24 cellular contexts compared by ENCODE assay signal in genomic region chr1:232764458-232765231, GRCh38. TPM values are rescaled to one million over a fixed set of nuclear protein-coding genes. Genes with fewer than 3 reads are reported as not detected.
DNase-seq lines count a peak whose midpoint lies in the region; TF ChIP-seq lines count a peak whose summit lies in the region.
"Had no signal": no experiment of that assay in that cellular context is flagged by ENCODE, and none has a peak within 500 bp of the region (broad histone marks: within the 10 kb centered on the region; RNA-seq: fewer than 3 reads in every experiment).

No MANE protein-coding gene starts in this region.

- no peak overlapping the region for H3K9ac ChIP-seq in endocrine pancreas (ENCODE audit: control insufficient read depth, insufficient read depth, low read length)
- H3K9ac ChIP-seq in MM.1S (ENCODE audit: low read length), result no peak overlapping the region

- no peak overlapping the region for H3K4me3 Mint-ChIP-seq in nephron
- H3K4me3 Mint-ChIP-seq: endodermal cell had no signal

- no peaks in the 10 kb centered on the region for H4K20me1 ChIP-seq in MM.1S (ENCODE audit: insufficient read depth, low read length)
- no peaks in the 10 kb centered on the region for H4K20me1 ChIP-seq in OCI-LY7 (ENCODE audit: insufficient read depth, low read length)

- H3K4me2 ChIP-seq in MM.1S (ENCODE audit: low read depth, low read length), result no peak overlapping the region
- no peak overlapping the region for H3K4me2 ChIP-seq in OCI-LY7 (ENCODE audit: low read length)

- H3F3A ChIP-seq in MM.1S (ENCODE audit: insufficient read depth, low read length), result no peaks in the 10 kb centered on the region

- H3K27ac ChIP-seq in MM.1S (ENCODE audit: low read length) (no peak overlapping the region), OCI-LY7 (ENCODE audit: low read depth, low read length, poor library complexity, severe bottlenecking) (no peak overlapping the region)
- H3K27ac ChIP-seq: SJSA1, spleen, thoracic aorta had no signal

- BruUV-seq in OCI-LY7 (replicated peaks; lab: Mats Ljungman, UMichigan), result no TSS peak

- H3K79me2 ChIP-seq in MM.1S (ENCODE audit: low read length) (no peaks in the 10 kb centered on the region), OCI-LY7 (ENCODE audit: insufficient read depth, low read depth, low read length) (no peaks in the 10 kb centered on the region)

- CTCF ChIA-PET in OCI-LY7 (lab: Charles Lee; ENCODE audit: unreplicated experiment), result no interaction called here

- H3K4me1 ChIP-seq in endocrine pancreas (ENCODE audit: control insufficient read depth, insufficient read depth, low read length) (peaks cover 12% of the 10 kb centered on the region), MM.1S (ENCODE audit: low read length) (no peaks in the 10 kb centered on the region), OCI-LY7 (ENCODE audit: insufficient read depth, low read length, poor library complexity, severe bottlenecking) (no peaks in the 10 kb centered on the region)
- H3K4me1 ChIP-seq: BE2C, HAP-1, SJSA1, spleen had no signal

- H3K9me2 ChIP-seq in MM.1S (replicated peaks; ENCODE audit: insufficient read depth, low read length), result no peaks in the 10 kb centered on the region
- H3K9me2 ChIP-seq in OCI-LY7 (ENCODE audit: insufficient read depth, low read length), result no peaks in the 10 kb centered on the region

- peaks cover 38% of the 10 kb centered on the region for H3K4me1 Mint-ChIP-seq in nephron

- H3K4me3 ChIP-seq in endocrine pancreas (ENCODE audit: control insufficient read depth, insufficient read depth, low read length) (peak overlapping the region; percentile 22), MM.1S (ENCODE audit: low read length) (no peak overlapping the region), OCI-LY7 (ENCODE audit: low read depth, low read length, poor library complexity, severe bottlenecking) (no peak overlapping the region)
- H3K4me3 ChIP-seq: HAP-1, SJSA1, spleen, thoracic aorta had no signal

- intact Hi-C loops in OCI-LY7 (cut with micrococcal nuclease; ENCODE audit: unreplicated experiment), result no loop called here

- in situ Hi-C loops in Caki2 (cut with HindIII; ENCODE audit: low pct_unique_long_range_greater_than_20kb, low sequenced_read_pairs), result no loop called here

- H3K27ac Mint-ChIP-seq in nephron, result peak overlapping the region; percentile 15 to 61 (median 34)
- H3K27ac Mint-ChIP-seq: endodermal cell had no signal

- no peaks in the 10 kb centered on the region for H3K27me3 Mint-ChIP-seq in nephron (ENCODE audit: low read depth)

- DNase-seq in Caki2 (ENCODE audit: low read depth) (peak; percentile 40), M059J (ENCODE audit: low read depth) (peak; percentile 7), MM.1S (no peak), OCI-LY7 (ENCODE audit: low spot score) (no peak)
- no peak for DNase-seq in stimulated activated CD4-positive, alpha-beta T cell treated with anti-CD3 and anti-CD28 coated beads, Interleukin-12 subunit alpha, Interleukin-12 subunit beta, amount 100 ng/mL, for 4 hours
- no peak for DNase-seq in stimulated activated naive CD4-positive, alpha-beta T cell treated with Interleukin-2 at 50 U/mL for 16 hours (lab: John Stamatoyannopoulos, UW)
- DNase-seq: activated CD4-positive, alpha-beta T cell treated with anti-CD3 and anti-CD28 coated beads for 48 hours; activated CD8-positive, alpha-beta memory T cell treated with anti-CD3 and anti-CD28 coated beads, Interleukin-2, amount 50 U/mL, for 4 hours; activated gamma-delta T cell treated with Interleukin-2 at 50 U/mL for 16 hours; amygdala; BE2C; cerebellar nuclear complex; endodermal cell; hippocampal formation; KG1; NCI-H1105 treated with DMSO at 0.1 percent for 48 hours; NCI-H446 treated with DMSO at 0.1 percent for 48 hours; spleen; T-helper 9 cell had no signal

- H3K36me3 ChIP-seq in endocrine pancreas (ENCODE audit: control insufficient read depth, insufficient read depth, low read length), result no peaks in the 10 kb centered on the region
- no peaks in the 10 kb centered on the region for H3K36me3 ChIP-seq in MM.1S (replicated peaks; ENCODE audit: insufficient read depth, low read length)
- no peaks in the 10 kb centered on the region for H3K36me3 ChIP-seq in OCI-LY7 (ENCODE audit: insufficient read depth, low read length)
- H3K36me3 ChIP-seq: BE2C, HAP-1, SJSA1, spleen, thoracic aorta had no signal

- H3K36me3 Mint-ChIP-seq in nephron (ENCODE audit: low read depth), result peaks cover 6% of the 10 kb centered on the region

- H3K27me3 ChIP-seq in endocrine pancreas (ENCODE audit: control insufficient read depth, insufficient read depth, low read length), result no peaks in the 10 kb centered on the region
- H3K27me3 ChIP-seq in MM.1S (replicated peaks; ENCODE audit: insufficient read depth, low read length), result no peaks in the 10 kb centered on the region
- H3K27me3 ChIP-seq: BE2C had no signal

- H3K9me3 Mint-ChIP-seq in nephron, result peaks cover 5% of the 10 kb centered on the region

- no peak for TF ChIP-seq CTCF in nephron (IDR thresholded peaks at IDR 0.05; ENCODE audit: unreplicated experiment in 3 of 3)
- no peak for TF ChIP-seq CTCF in MM.1S (IDR thresholded peaks at IDR 0.05; ENCODE audit: low read length)
- no peak for TF ChIP-seq CTCF in OCI-LY7 (conservative IDR thresholded peaks at IDR 0.05; ENCODE audit: low read length)

- H2AFZ ChIP-seq in MM.1S (ENCODE audit: low read length) (no peak overlapping the region), OCI-LY7 (ENCODE audit: low read length) (no peak overlapping the region)

- H3K9me3 ChIP-seq in endocrine pancreas (ENCODE audit: control insufficient read depth, low read length) (no peaks in the 10 kb centered on the region), MM.1S (replicated peaks; ENCODE audit: insufficient read depth, low read length) (no peaks in the 10 kb centered on the region), OCI-LY7 (ENCODE audit: low read length) (no peaks in the 10 kb centered on the region)
- H3K9me3 ChIP-seq: BE2C, SJSA1, thoracic aorta had no signal

- POLR2A ChIA-PET in OCI-LY7 (lab: Charles Lee), result no interaction called here

RNA-seq across cellular contexts. Expression of gene MAP10, which starts 40.6 kb away (rescaled TPM):
- 0.64 and 2.3 TPM in 2 replicates for total RNA-seq in Caki2 (2014; rRNA removed; shearing (Covaris generic); ENCODE audit: low replicate concordance)
- total RNA-seq in M059J (2014; rRNA removed; shearing (Covaris generic)), result 3.9 and 6.9 TPM in 2 replicates
- total RNA-seq in OCI-LY7 (2014; rRNA removed; shearing (Covaris generic)), result 2.9 and 4.9 TPM in 2 replicates
- 1.6 and 1.8 TPM in 2 replicates for total RNA-seq in OCI-LY7 (2022)
- total RNA-seq: SJSA1 had no signal

Comparison
In these comparisons a context has a peak if more than half of its experiments do, and no peak if none do; other contexts are left out.
1. DNase-seq: peak in Caki2 (single experiment) and M059J (single experiment); none in stimulated activated CD4-positive, alpha-beta T cell treated with anti-CD3 and anti-CD28 coated beads, Interleukin-12 subunit alpha, Interleukin-12 subunit beta, amount 100 ng/mL, for 4 hours (single experiment), MM.1S (single experiment), stimulated activated naive CD4-positive, alpha-beta T cell treated with Interleukin-2 at 50 U/mL for 16 hours (single experiment) and OCI-LY7 (single experiment).